Comparison of ENCODE assay signal across 20 cellular contexts in genomic region chr13:53100394-53101063, GRCh38.
A peak's percentile ranks its signal among the peaks of the same experiment; 100 is the strongest.
DNase-seq lines count a peak whose midpoint lies in the region; ATAC-seq, FAIRE-seq and TF ChIP-seq lines count a peak whose summit lies in the region.
"Had no signal": no experiment of that assay in that cellular context is flagged by ENCODE, and none has a peak within 500 bp of the region (broad histone marks: within the 10 kb centered on the region; RNA-seq: fewer than 3 reads in every experiment).

No MANE protein-coding gene starts in this region.

- H3K27ac Mint-ChIP-seq in nephron progenitor cell, result peak overlapping the region; percentile 83
- no peak overlapping the region for H3K27ac Mint-ChIP-seq in CD8-positive, alpha-beta T cell
- H3K27ac Mint-ChIP-seq: B cell, CD14-positive monocyte had no signal

- no peak overlapping the region for H3K4me2 ChIP-seq in H1 (ENCODE audit: insufficient read depth in 1 of 2, low read depth in 2 of 2, low read length in 2 of 2)

- 100% methylated on average over 1 of the region's 1 CpG; no CpG with 5 or more reads in 1 of the 2 experiments for WGBS in H1 (ENCODE audit: extremely low coverage in 1 of 2, insufficient coverage in 1 of 2, insufficient read length in 1 of 2, insufficient replicate concordance in 2 of 2, low coverage in 1 of 2, low lambda C conversion rate in 2 of 2, missing lambda C conversion rate in 1 of 2), 2 experiments

- H3K23ac ChIP-seq in H1 (ENCODE audit: insufficient read length), result no peak overlapping the region

- H3K36me3 Mint-ChIP-seq in nephron progenitor cell (ENCODE audit: low read depth), result no peaks in the 10 kb centered on the region
- H3K36me3 Mint-ChIP-seq in CD8-positive, alpha-beta T cell, result no peaks in the 10 kb centered on the region
- H3K36me3 Mint-ChIP-seq: CD14-positive monocyte had no signal

- H2BK12ac ChIP-seq in H1 (ENCODE audit: low read depth, low read length), result no peak overlapping the region

- no peaks in the 10 kb centered on the region for H4K20me1 ChIP-seq in H1 (replicated peaks in 1 of 2; ENCODE audit: control insufficient read depth in 1 of 2, insufficient read depth in 2 of 2, low read length in 2 of 2)

- peaks cover 50% of the 10 kb centered on the region for H3K4me1 Mint-ChIP-seq in nephron progenitor cell
- H3K4me1 Mint-ChIP-seq in CD8-positive, alpha-beta T cell (ENCODE audit: low read depth), result no peaks in the 10 kb centered on the region
- H3K4me1 Mint-ChIP-seq: B cell, CD14-positive monocyte had no signal

- H4K5ac ChIP-seq in H1 (ENCODE audit: insufficient read length, low read depth, low read length), result no peak overlapping the region

- peaks cover 6% of the 10 kb centered on the region; the same call in 1 of the 2 replicates for H3K9me3 ChIP-seq in AG04450 (ENCODE audit: control insufficient read depth, insufficient read depth, low read length)
- no peaks in the 10 kb centered on the region for H3K9me3 ChIP-seq in H1 (ENCODE audit: insufficient read depth in 2 of 2, low read depth in 1 of 2, low read length in 1 of 2)
- no peaks in the 10 kb centered on the region for H3K9me3 ChIP-seq in CD8-positive, alpha-beta T cell (ENCODE audit: low read length)
- H3K9me3 ChIP-seq: HAP-1, Peyer's patch had no signal

- no peaks in the 10 kb centered on the region for H3K4me1 ChIP-seq in H1 (replicated peaks in 1 of 4; ENCODE audit: control insufficient read depth in 3 of 4, insufficient read depth in 4 of 4, low read length in 3 of 4)
- no peaks in the 10 kb centered on the region for H3K4me1 ChIP-seq in CD8-positive, alpha-beta T cell (ENCODE audit: insufficient read depth, low read length)
- H3K4me1 ChIP-seq: Peyer's patch had no signal

- no peaks in the 10 kb centered on the region for H3K27me3 Mint-ChIP-seq in nephron progenitor cell (ENCODE audit: low read depth, poor library complexity)
- H3K27me3 Mint-ChIP-seq in CD8-positive, alpha-beta T cell (ENCODE audit: low read depth), result peaks cover 2% of the 10 kb centered on the region
- H3K27me3 Mint-ChIP-seq: B cell had no signal

- H3K27ac ChIP-seq in AG04450 (ENCODE audit: low read depth, low read length) (peak overlapping the region; percentile 11), H1 (ENCODE audit: low read depth, low read length) (no peak overlapping the region)
- no peak overlapping the region for H3K27ac ChIP-seq in CD8-positive, alpha-beta T cell (ENCODE audit: low read depth, low read length)
- H3K27ac ChIP-seq: Peyer's patch had no signal

- H3K4me3 ChIP-seq in AG04450 (ENCODE audit: low read depth, low read length), result no peak overlapping the region
- H3K4me3 ChIP-seq in H1 (ENCODE audit: extremely low read depth in 1 of 4, insufficient read depth in 2 of 4, low read depth in 3 of 4, low read length in 4 of 4), result no peak overlapping the region
- no peak overlapping the region for H3K4me3 ChIP-seq in CD8-positive, alpha-beta T cell (ENCODE audit: low read depth, low read length)
- H3K4me3 ChIP-seq: HAP-1, Peyer's patch had no signal

- no peak overlapping the region for H2BK15ac ChIP-seq in H1 (ENCODE audit: low read length)

- peaks cover 10% of the 10 kb centered on the region for H3K9me3 Mint-ChIP-seq in nephron progenitor cell
- H3K9me3 Mint-ChIP-seq in CD8-positive, alpha-beta T cell, result peaks cover 2% of the 10 kb centered on the region

- no peaks in the 10 kb centered on the region for H3K79me1 ChIP-seq in H1 (ENCODE audit: low read depth, low read length)

- TF ChIP-seq EP300 in H1 (IDR thresholded peaks at IDR 0.05; ENCODE audit: borderline replicate concordance in 1 of 2, low read depth in 2 of 2, low read length in 2 of 2), result no peak

- no peak overlapping the region for H4K91ac ChIP-seq in H1 (replicated peaks; ENCODE audit: insufficient read length, low read length)

- H3K79me2 ChIP-seq in H1 (ENCODE audit: control insufficient read depth in 1 of 2, insufficient read depth in 2 of 2, low read length in 2 of 2), result no peaks in the 10 kb centered on the region

- FAIRE-seq in H1 (lab: Jason Lieb, UNC) (no peak), GM12891 (lab: Jason Lieb, UNC) (no peak)
- FAIRE-seq: A204.1 had no signal

- no peaks in the 10 kb centered on the region; the same call in 1 of the 2 replicates for H3K23me2 ChIP-seq in H1 (ENCODE audit: low read depth, low read length)

- TF ChIP-seq CTCF in AG04450 (IDR thresholded peaks at IDR 0.05; ENCODE audit: low read depth, low read length), result no peak
- no peak for TF ChIP-seq CTCF in H1 (IDR thresholded peaks at IDR 0.05; ENCODE audit: control extremely low read depth in 1 of 3, insufficient read depth in 1 of 3, low read depth in 1 of 3, low read length in 3 of 3)
- no peak for TF ChIP-seq CTCF in nephron progenitor cell (IDR thresholded peaks at IDR 0.05)
- no peak for TF ChIP-seq CTCF in CD8-positive, alpha-beta T cell (IDR thresholded peaks at IDR 0.05)

- DNase-seq in AG04450 (ENCODE audit: low read depth, low spot score) (no peak), ELF-1 (ENCODE audit: low read depth, low spot score) (peak; percentile 31), H1 (ENCODE audit: low read depth in 1 of 2, low spot score in 2 of 2) (no peak), nephron progenitor cell (no peak), GM12891 (ENCODE audit: insufficient read length, low spot score) (no peak), epidermal melanocyte (ENCODE audit: insufficient read length, low spot score) (no peak)
- DNase-seq in CD8-positive, alpha-beta T cell, result no peak
- DNase-seq: GF-D8, KBM-7, NCI-H1092, NCI-H1436, NCI-H187 treated with DMSO at 0.1 percent for 48 hours, NCI-H2107, NCI-H82, Peyer's patch had no signal

- H3K14ac ChIP-seq in H1 (ENCODE audit: insufficient read length), result no peak overlapping the region

- no peak overlapping the region for H2AFZ ChIP-seq in H1 (ENCODE audit: low read length)

- ATAC-seq in GM18909 (IDR thresholded peaks at IDR 0.05; ENCODE audit: poor library complexity, unreplicated experiment), result no peak
- ATAC-seq in CD8-positive, alpha-beta T cell, result no peak

- no peak overlapping the region for H3K4ac ChIP-seq in H1 (replicated peaks; ENCODE audit: insufficient read length, low read depth, low read length)

- CTCF ChIA-PET in AG04450 (lab: Charles Lee), result no interaction called here
- CTCF ChIA-PET in H1 (lab: Charles Lee; ENCODE audit: partially characterized antibody), result no interaction called here
- CTCF ChIA-PET in CD8-positive, alpha-beta T cell (lab: Charles Lee), result no interaction called here

- no peak overlapping the region for H2BK120ac ChIP-seq in H1 (replicated peaks; ENCODE audit: low read depth, low read length)

- no peak overlapping the region for H2AK5ac ChIP-seq in H1 (ENCODE audit: low read depth, low read length)

- H2BK5ac ChIP-seq in H1 (ENCODE audit: low read depth, low read length), result no peak overlapping the region

- no peak overlapping the region for H3K18ac ChIP-seq in H1 (ENCODE audit: extremely low read depth, low read length)

- intact Hi-C loops in CD8-positive, alpha-beta T cell (cut with DNase I, micrococcal nuclease), result no loop called here

- H3K4me3 Mint-ChIP-seq in nephron progenitor cell, result no peak overlapping the region
- H3K4me3 Mint-ChIP-seq in CD8-positive, alpha-beta T cell, result no peak overlapping the region
- H3K4me3 Mint-ChIP-seq: B cell, CD14-positive monocyte had no signal

- no peaks in the 10 kb centered on the region for H3K36me3 ChIP-seq in H1 (ENCODE audit: control insufficient read depth in 2 of 4, insufficient read depth in 4 of 4, low read length in 3 of 4)
- no peaks in the 10 kb centered on the region for H3K36me3 ChIP-seq in CD8-positive, alpha-beta T cell (ENCODE audit: insufficient read depth, low read length)
- H3K36me3 ChIP-seq: HAP-1, Peyer's patch had no signal

- H3K27me3 ChIP-seq in AG04450 (ENCODE audit: control insufficient read depth, insufficient read depth, low read length) (no peaks in the 10 kb centered on the region), H1 (replicated peaks in 1 of 4; ENCODE audit: control insufficient read depth in 3 of 4, extremely low read depth in 1 of 4, insufficient read depth in 3 of 4, low read length in 3 of 4) (no peaks in the 10 kb centered on the region)
- H3K27me3 ChIP-seq in CD8-positive, alpha-beta T cell (ENCODE audit: insufficient read depth, low read length), result no peaks in the 10 kb centered on the region
- H3K27me3 ChIP-seq: Peyer's patch had no signal

- no peak overlapping the region for H2BK20ac ChIP-seq in H1 (ENCODE audit: low read length)

- H4K8ac ChIP-seq in H1 (ENCODE audit: extremely low read depth, insufficient read depth, low read length), result 0 out of 2 replicates have a peak overlapping the region, but pooled peaks have one; percentile 9

- no peak overlapping the region for H3K56ac ChIP-seq in H1 (replicated peaks; ENCODE audit: insufficient read length, low read depth, low read length)

- POLR2A ChIA-PET in AG04450 (lab: Yijun Ruan, JAX) (no interaction called here), H1 (lab: Charles Lee; ENCODE audit: partially characterized antibody) (no interaction called here)
- POLR2A ChIA-PET in CD8-positive, alpha-beta T cell (lab: Charles Lee), result no interaction called here

- no peak for TF ChIP-seq RAD21 in H1 (IDR thresholded peaks at IDR 0.05 in 1 of 2, conservative IDR thresholded peaks at IDR 0.05 in 1 of 2; ENCODE audit: low read depth in 2 of 2, low read length in 2 of 2)

- no peak overlapping the region for H3K9ac ChIP-seq in H1 (replicated peaks in 1 of 4; ENCODE audit: extremely low read depth in 1 of 4, low read depth in 3 of 4, low read length in 3 of 4)

- no peak for TF ChIP-seq POLR2A in H1 (IDR thresholded peaks at IDR 0.05; ENCODE audit: control extremely low read depth in 1 of 2, low read depth in 2 of 2, low read length in 2 of 2)
- no peak for TF ChIP-seq POLR2A in GM12891 (IDR thresholded peaks at IDR 0.05; ENCODE audit: low read depth, low read length)

TF ChIP-seq in H1, 55 proteins besides CTCF, POLR2A, EP300 and RAD21 (continues in another document):
- TF ChIP-seq TAF7 (optimal IDR thresholded peaks at IDR 0.05; ENCODE audit: borderline replicate concordance, low read depth, low read length) (no peak), CTBP2 (IDR thresholded peaks at IDR 0.05; ENCODE audit: borderline replicate concordance, insufficient read depth, insufficient read length, low read length) (no peak), GTF2F1 (IDR thresholded peaks at IDR 0.05; ENCODE audit: borderline replicate concordance, low read depth, low read length) (no peak), RNF2 (IDR thresholded peaks at IDR 0.05; ENCODE audit: borderline replicate concordance, low read depth, low read length, missing control alignments, poor library complexity, severe bottlenecking) (no peak), SAP30 (IDR thresholded peaks at IDR 0.05; ENCODE audit: insufficient read depth, insufficient replicate concordance, low read length) (no peak)

TF ChIP-seq in GM12891, 5 proteins besides CTCF, POLR2A, EP300 and RAD21:
- TF ChIP-seq PAX5 (IDR thresholded peaks at IDR 0.05; ENCODE audit: insufficient read depth, low read length, severe bottlenecking) (no peak), TAF1 (IDR thresholded peaks at IDR 0.05; ENCODE audit: low read depth, low read length) (no peak), POU2F2 (IDR thresholded peaks at IDR 0.05; ENCODE audit: low read depth, low read length) (no peak), SPI1 (IDR thresholded peaks at IDR 0.05; ENCODE audit: low read depth, low read length) (no peak), POLR2AphosphoS5 (IDR thresholded peaks at IDR 0.05; ENCODE audit: low read depth, low read length) (no peak)
